Comparison of ENCODE assay signal across 11 cellular contexts in genomic region chr6:87808005-87808757, GRCh38.
DNase-seq lines count a peak whose midpoint lies in the region; ATAC-seq, FAIRE-seq and TF ChIP-seq lines count a peak whose summit lies in the region.
"Had no signal": no experiment of that assay in that cellular context is flagged by ENCODE, and none has a peak within 500 bp of the region (broad histone marks: within the 10 kb centered on the region; RNA-seq: fewer than 3 reads in every experiment).

No MANE protein-coding gene starts in this region.

- H3K4me3 ChIP-seq in AG10803 (ENCODE audit: low read length) = no peak overlapping the region
- H3K4me3 ChIP-seq in endothelial cell of umbilical vein (replicated peaks in 1 of 3; ENCODE audit: insufficient read depth in 1 of 3, low read depth in 1 of 3, low read length in 3 of 3) = no peak overlapping the region
- H3K4me3 ChIP-seq: transverse colon had no signal

- H3K9ac ChIP-seq in endothelial cell of umbilical vein (replicated peaks; ENCODE audit: extremely low read depth, insufficient read depth, low read length) = no peak overlapping the region

- ATAC-seq in GM18858 (IDR thresholded peaks at IDR 0.05; ENCODE audit: unreplicated experiment) = peak; percentile 40
- no peak for ATAC-seq in HG03097 (IDR thresholded peaks at IDR 0.05; ENCODE audit: low FRiP score, unreplicated experiment)

- CTCF ChIA-PET in endothelial cell of umbilical vein (lab: Charles Lee) = no interaction called here

- DNase-seq in AG10803 (ENCODE audit: low read depth) = peak; percentile 61
- peak; percentile 26 for DNase-seq in NCI-H2107 (lab: John Stamatoyannopoulos, UW)
- no peak for DNase-seq in endothelial cell of umbilical vein (ENCODE audit: low read depth, low spot score)
- no peak for DNase-seq in DMS114 treated with DMSO at 0.1 percent for 48 hours (lab: John Stamatoyannopoulos, UW; ENCODE audit: unreplicated experiment)
- DNase-seq in COR-L47 (lab: John Stamatoyannopoulos, UW) = no peak
- DNase-seq in NCI-H526 (lab: John Stamatoyannopoulos, UW) = no peak
- DNase-seq: effector CD8-positive, alpha-beta T cell; stimulated activated CD4-positive, alpha-beta T cell treated with anti-CD3 and anti-CD28 coated beads, Interleukin-4, amount 100 ng/mL, for 1 hour; transverse colon had no signal

- no peaks in the 10 kb centered on the region for H3K9me1 ChIP-seq in endothelial cell of umbilical vein (replicated peaks; ENCODE audit: control insufficient read depth, extremely low read depth, insufficient read depth, low read length)

- H3K27ac ChIP-seq in endothelial cell of umbilical vein (ENCODE audit: insufficient read depth, low read depth, low read length) = no peak overlapping the region
- H3K27ac ChIP-seq: transverse colon had no signal

- no peaks in the 10 kb centered on the region for H3K9me3 ChIP-seq in endothelial cell of umbilical vein (replicated peaks; ENCODE audit: control insufficient read depth, insufficient read depth, low read length)
- H3K9me3 ChIP-seq: transverse colon had no signal

- dilution Hi-C loops in endothelial cell of umbilical vein (cut with MboI; ENCODE audit: extremely low pct_ligation_motif_present, low sequenced_read_pairs) = no loop called here

- H3K79me2 ChIP-seq in endothelial cell of umbilical vein (ENCODE audit: control insufficient read depth, insufficient read depth, low read length) = no peaks in the 10 kb centered on the region

- H3K4me2 ChIP-seq in endothelial cell of umbilical vein (ENCODE audit: insufficient read depth, low read length) = no peak overlapping the region

- BruUV-seq in endothelial cell of umbilical vein (replicated peaks; lab: Mats Ljungman, UMichigan) = no TSS peak

- intact Hi-C loops in endothelial cell of umbilical vein (cut with micrococcal nuclease) = no loop called here

- no peaks in the 10 kb centered on the region for H4K20me1 ChIP-seq in endothelial cell of umbilical vein (replicated peaks; ENCODE audit: control insufficient read depth, extremely low read depth, insufficient read depth, low read length)

- TF ChIP-seq POLR2A in endothelial cell of umbilical vein (IDR thresholded peaks at IDR 0.05; ENCODE audit: low read depth, low read length) = no peak

- FAIRE-seq in endothelial cell of umbilical vein (lab: Jason Lieb, UNC) = no peak

- no peak for TF ChIP-seq CTCF in AG10803 (conservative IDR thresholded peaks at IDR 0.05; ENCODE audit: low read length)
- TF ChIP-seq CTCF in endothelial cell of umbilical vein (IDR thresholded peaks at IDR 0.05; ENCODE audit: extremely low read depth in 1 of 2, insufficient read depth in 1 of 2, low read depth in 1 of 2, low read length in 2 of 2) = no peak

- no peaks in the 10 kb centered on the region for H3K4me1 ChIP-seq in endothelial cell of umbilical vein (ENCODE audit: control insufficient read depth, extremely low read depth, insufficient read depth, low read length)
- H3K4me1 ChIP-seq: transverse colon had no signal

- H2AFZ ChIP-seq in endothelial cell of umbilical vein (ENCODE audit: low read depth, low read length) = no peak overlapping the region

- H3K36me3 ChIP-seq in endothelial cell of umbilical vein (ENCODE audit: control insufficient read depth in 2 of 2, extremely low read depth in 1 of 2, insufficient read depth in 2 of 2, low read length in 2 of 2) = no peaks in the 10 kb centered on the region
- H3K36me3 ChIP-seq: transverse colon had no signal

- POLR2A ChIA-PET in endothelial cell of umbilical vein (lab: Charles Lee) = no interaction called here

- H3K27me3 ChIP-seq in endothelial cell of umbilical vein (ENCODE audit: control insufficient read depth in 2 of 2, insufficient read depth in 2 of 2, low read length in 2 of 2) = peaks cover 1 to 3% of the 10 kb centered on the region in 2 experiments
- H3K27me3 ChIP-seq: transverse colon had no signal

TF ChIP-seq in endothelial cell of umbilical vein, 7 proteins besides CTCF, POLR2A, EP300 and RAD21:
- TF ChIP-seq JUN (IDR thresholded peaks at IDR 0.05; ENCODE audit: borderline replicate concordance, insufficient read depth, insufficient read length, low read depth) (no peak), FOS (IDR thresholded peaks at IDR 0.05; ENCODE audit: borderline replicate concordance, insufficient read depth, low read length) (peak; percentile 37)

Comparison
In these comparisons a context has a peak if more than half of its experiments do, and no peak if none do; other contexts are left out.
1. DNase-seq: peak in AG10803 (single experiment) and NCI-H2107 (single experiment); none in endothelial cell of umbilical vein (single experiment), DMS114 treated with DMSO at 0.1 percent for 48 hours (single experiment), COR-L47 (single experiment) and NCI-H526 (0 of 2).